1 cellular context compared by ENCODE assay signal in the genomic region with DNA sequence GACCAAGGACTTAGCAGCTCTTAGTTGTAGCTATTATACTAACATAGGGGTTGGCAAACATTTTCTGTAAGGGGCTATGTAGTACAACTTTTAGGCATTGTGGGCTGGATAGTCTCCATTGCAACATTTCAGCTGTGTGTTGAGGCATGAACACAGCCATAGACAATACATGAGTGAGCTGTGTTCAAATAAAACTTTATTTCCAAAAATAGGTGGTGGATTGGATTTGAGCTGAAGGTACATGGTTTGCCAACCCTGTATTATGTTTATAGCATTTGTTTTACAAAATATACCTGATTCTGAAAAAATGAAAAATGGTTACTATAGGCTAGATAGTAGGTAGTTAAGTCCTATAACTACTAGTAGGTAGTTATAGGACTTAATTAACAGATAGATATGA.
TF ChIP-seq lines count a peak whose summit lies in the region.

No MANE protein-coding gene starts in this region.

TF ChIP-seq in K562, 482 proteins besides CTCF, POLR2A, EP300 and RAD21 (continued from another document):
- TF ChIP-seq RREB1 (CRISPR knock-in tag; IDR thresholded peaks at IDR 0.05) (no peak), ZBTB40 (IDR thresholded peaks at IDR 0.05) (peak; percentile 53; the same call in 1 of the 2 replicates), ZBTB40 (CRISPR knock-in tag; IDR thresholded peaks at IDR 0.05) (no peak)
